8 cellular contexts compared by ENCODE assay signal in genomic region chr1:209435654-209436566, GRCh38.
DNase-seq lines count a peak whose midpoint lies in the region; ATAC-seq and TF ChIP-seq lines count a peak whose summit lies in the region.

No MANE protein-coding gene starts in this region.

- peak; percentile 18 for DNase-seq in CMK (ENCODE audit: low read depth)
- DNase-seq in NCI-H226: peak; percentile 57
- peak; percentile 61 for DNase-seq in activated CD8-positive, alpha-beta memory T cell treated with anti-CD3 and anti-CD28 coated beads for 24 hours
- peak; percentile 57 for DNase-seq in germinal center (ENCODE audit: low spot score)
- no peak for DNase-seq in foreskin melanocyte

- no peaks in the 10 kb centered on the region for H3K27me3 ChIP-seq in parathyroid adenoma (ENCODE audit: control insufficient read depth, insufficient read depth, low read length)

- peak; percentile 73 for TF ChIP-seq CTCF in parathyroid adenoma (IDR thresholded peaks at IDR 0.05)

- H3K79me2 ChIP-seq in parathyroid adenoma: no peaks in the 10 kb centered on the region

- H3K4me1 ChIP-seq in parathyroid adenoma: peaks cover 4% of the 10 kb centered on the region

- H3K27ac ChIP-seq in parathyroid adenoma: peak overlapping the region; percentile 66

- no peak overlapping the region for H3K9ac ChIP-seq in parathyroid adenoma

- H2AFZ ChIP-seq in parathyroid adenoma: peak overlapping the region; percentile 73

- H3K9me3 ChIP-seq in parathyroid adenoma (ENCODE audit: control insufficient read depth, low read length): no peaks in the 10 kb centered on the region

- peak; percentile 74 for ATAC-seq in GM19023 (IDR thresholded peaks at IDR 0.05; ENCODE audit: unreplicated experiment)
- ATAC-seq in HG03139 (IDR thresholded peaks at IDR 0.05; ENCODE audit: unreplicated experiment): peak; percentile 95

- no peak overlapping the region for H3K4me2 ChIP-seq in parathyroid adenoma (ENCODE audit: low read length)

- no peaks in the 10 kb centered on the region for H3K36me3 ChIP-seq in parathyroid adenoma (ENCODE audit: control insufficient read depth, insufficient read depth, low read length)

- H3K4me3 ChIP-seq in parathyroid adenoma (ENCODE audit: low read depth, low read length): no peak overlapping the region
